ENCODE assay signal across 10 cellular contexts in genomic region chr15:90306560-90306959, GRCh38. TPM values are rescaled to one million over a fixed set of nuclear protein-coding genes. Genes with fewer than 3 reads are reported as not detected.
DNase-seq lines count a peak whose midpoint lies in the region; ATAC-seq and TF ChIP-seq lines count a peak whose summit lies in the region.
"Had no signal": no experiment of that assay in that cellular context is flagged by ENCODE, and none has a peak within 500 bp of the region (broad histone marks: within the 10 kb centered on the region; RNA-seq: fewer than 3 reads in every experiment).

No MANE protein-coding gene starts in this region.

- H3K27me3 Mint-ChIP-seq in activated naive CD8-positive, alpha-beta T cell treated with anti-CD3 and anti-CD28 coated beads, Interleukin-2, amount 10 ng/mL, durations not matched to agents 7 days and 5 days = peaks cover 10% of the 10 kb centered on the region
- H3K27me3 Mint-ChIP-seq: progenitor cell of endocrine pancreas had no signal

- H3K9me3 ChIP-seq in KOPT-K1 (ENCODE audit: insufficient read depth, low read length, poor library complexity, severe bottlenecking) (no peaks in the 10 kb centered on the region), testis (no peaks in the 10 kb centered on the region)

- H3K36me3 Mint-ChIP-seq in activated naive CD8-positive, alpha-beta T cell treated with anti-CD3 and anti-CD28 coated beads, Interleukin-2, amount 10 ng/mL, durations not matched to agents 7 days and 5 days = no peaks in the 10 kb centered on the region

- H3K4me3 Mint-ChIP-seq in activated naive CD8-positive, alpha-beta T cell treated with anti-CD3 and anti-CD28 coated beads, Interleukin-2, amount 10 ng/mL, durations not matched to agents 7 days and 5 days = peak overlapping the region; percentile 37
- H3K4me3 Mint-ChIP-seq: H9 had no signal

- intact Hi-C loops in testis (cut with DNase I; ENCODE audit: low total_unique reads) = no loop called here

- H3K27ac Mint-ChIP-seq in activated naive CD8-positive, alpha-beta T cell treated with anti-CD3 and anti-CD28 coated beads, Interleukin-2, amount 10 ng/mL, durations not matched to agents 7 days and 5 days = peak overlapping the region; percentile 71
- H3K27ac Mint-ChIP-seq: H9, progenitor cell of endocrine pancreas had no signal

- no peaks in the 10 kb centered on the region for H3K27me3 ChIP-seq in testis

- H3K27ac ChIP-seq in KOPT-K1 (ENCODE audit: low read depth, low read length, poor library complexity, severe bottlenecking) = peak overlapping the region; percentile 28
- no peak overlapping the region for H3K27ac ChIP-seq in testis

- H3K9me3 Mint-ChIP-seq in activated naive CD8-positive, alpha-beta T cell treated with anti-CD3 and anti-CD28 coated beads, Interleukin-2, amount 10 ng/mL, durations not matched to agents 7 days and 5 days = no peaks in the 10 kb centered on the region
- H3K9me3 Mint-ChIP-seq: H9 had no signal

- no peak overlapping the region for H3K4me3 ChIP-seq in testis

- WGBS in testis, 2 donors = 51 to 54% methylated on average over 6 of the region's 6 CpGs

- no peak for TF ChIP-seq POLR2A in testis (IDR thresholded peaks at IDR 0.05)

- POLR2A ChIA-PET in activated naive CD8-positive, alpha-beta T cell treated with anti-CD3 and anti-CD28 coated beads, Interleukin-2, amount 10 ng/mL, durations not matched to agents 7 days and 5 days (lab: Charles Lee) = interaction anchor here (0.6 to 1.0 kb wide), 3 partner anchors 13 to 205 kb away, joined by 3 to 4 read pairs (median 3); no protein-coding TSS in a partner anchor

- peak; percentile 90 for ATAC-seq in activated naive CD8-positive, alpha-beta T cell treated with anti-CD3 and anti-CD28 coated beads, Interleukin-2, amount 10 ng/mL, durations not matched to agents 7 days and 5 days (ENCODE audit: low read depth)
- no peak for ATAC-seq in HG03135 (IDR thresholded peaks at IDR 0.05; ENCODE audit: unreplicated experiment)

- H3K36me3 ChIP-seq in KOPT-K1 (ENCODE audit: insufficient read depth, low read length) (no peaks in the 10 kb centered on the region), testis (ENCODE audit: low read depth, missing control alignments) (no peaks in the 10 kb centered on the region)

- H3K4me1 Mint-ChIP-seq in activated naive CD8-positive, alpha-beta T cell treated with anti-CD3 and anti-CD28 coated beads, Interleukin-2, amount 10 ng/mL, durations not matched to agents 7 days and 5 days = peaks cover 25% of the 10 kb centered on the region

- TF ChIP-seq CTCF in GM20000 (IDR thresholded peaks at IDR 0.05; ENCODE audit: extremely low read depth, missing control alignments) (no peak), testis (IDR thresholded peaks at IDR 0.05) (no peak)

- DNase-seq in GM20000 (ENCODE audit: low spot score) (peak; percentile 58), NCI-H1048 (lab: John Stamatoyannopoulos, UW) (no peak), germinal center (ENCODE audit: low spot score) (no peak), testis (no peak)
- no peak for DNase-seq in activated naive CD8-positive, alpha-beta T cell treated with anti-CD3 and anti-CD28 coated beads, Interleukin-2, amount 10 ng/mL, durations not matched to agents 7 days and 5 days
- peak; percentile 19 for DNase-seq in stimulated activated CD8-positive, alpha-beta memory T cell treated with anti-CD3 and anti-CD28 coated beads, Interleukin-4, amount 100 ng/mL, for 24 hours (ENCODE audit: low read depth)
- DNase-seq: H9 had no signal

- H3K4me1 ChIP-seq in testis = peaks cover 4% of the 10 kb centered on the region

RNA-seq across cellular contexts. Expression of gene NGRN, which starts 41.1 kb away (rescaled TPM):
- 10 to 100 TPM; 34.3 to 35.8 TPM for total RNA-seq in activated naive CD8-positive, alpha-beta T cell treated with anti-CD3 and anti-CD28 coated beads, Interleukin-2, amount 10 ng/mL, durations not matched to agents 7 days and 5 days
- total RNA-seq in testis = 10 to 100 TPM; 86.1 to 95.6 TPM
- 82.9 TPM for polyA plus RNA-seq in testis (ENCODE audit: insufficient read depth, low read depth, low replicate concordance)

RNA-seq across cellular contexts. Expression of gene ZNF774, which starts 45.5 kb away (rescaled TPM):
- 1 to 10 TPM; 1.6 to 2.4 TPM for total RNA-seq in activated naive CD8-positive, alpha-beta T cell treated with anti-CD3 and anti-CD28 coated beads, Interleukin-2, amount 10 ng/mL, durations not matched to agents 7 days and 5 days
- 1 to 10 TPM; 2.5 to 8.7 TPM for total RNA-seq in testis
- 5.6 TPM for polyA plus RNA-seq in testis (ENCODE audit: insufficient read depth, low read depth, low replicate concordance)

RNA-seq across cellular contexts. Expression of gene TTLL13, which starts 57.2 kb away (rescaled TPM):
- 1 to 10 TPM in 1 of 2 experiments, under 1 TPM in 1; 0.47 to 1.5 TPM for total RNA-seq in activated naive CD8-positive, alpha-beta T cell treated with anti-CD3 and anti-CD28 coated beads, Interleukin-2, amount 10 ng/mL, durations not matched to agents 7 days and 5 days
- total RNA-seq in testis = 10 to 100 TPM in 1 of 2 donors, 1 to 10 TPM in 1; 6.8 to 18.0 TPM
- polyA plus RNA-seq in testis (ENCODE audit: insufficient read depth, low read depth, low replicate concordance) = 30.3 TPM
- total RNA-seq: H9 had no signal

Comparison
In these comparisons a context has a peak if more than half of its experiments do, and no peak if none do; other contexts are left out.
1. DNase-seq: peak in GM20000 (single experiment) and stimulated activated CD8-positive, alpha-beta memory T cell treated with anti-CD3 and anti-CD28 coated beads, Interleukin-4, amount 100 ng/mL, for 24 hours (single experiment); none in activated naive CD8-positive, alpha-beta T cell treated with anti-CD3 and anti-CD28 coated beads, Interleukin-2, amount 10 ng/mL, durations not matched to agents 7 days and 5 days (single experiment), NCI-H1048 (single experiment), germinal center (single experiment) and testis (single experiment).